1 cellular context compared by ENCODE assay signal in the genomic region with DNA sequence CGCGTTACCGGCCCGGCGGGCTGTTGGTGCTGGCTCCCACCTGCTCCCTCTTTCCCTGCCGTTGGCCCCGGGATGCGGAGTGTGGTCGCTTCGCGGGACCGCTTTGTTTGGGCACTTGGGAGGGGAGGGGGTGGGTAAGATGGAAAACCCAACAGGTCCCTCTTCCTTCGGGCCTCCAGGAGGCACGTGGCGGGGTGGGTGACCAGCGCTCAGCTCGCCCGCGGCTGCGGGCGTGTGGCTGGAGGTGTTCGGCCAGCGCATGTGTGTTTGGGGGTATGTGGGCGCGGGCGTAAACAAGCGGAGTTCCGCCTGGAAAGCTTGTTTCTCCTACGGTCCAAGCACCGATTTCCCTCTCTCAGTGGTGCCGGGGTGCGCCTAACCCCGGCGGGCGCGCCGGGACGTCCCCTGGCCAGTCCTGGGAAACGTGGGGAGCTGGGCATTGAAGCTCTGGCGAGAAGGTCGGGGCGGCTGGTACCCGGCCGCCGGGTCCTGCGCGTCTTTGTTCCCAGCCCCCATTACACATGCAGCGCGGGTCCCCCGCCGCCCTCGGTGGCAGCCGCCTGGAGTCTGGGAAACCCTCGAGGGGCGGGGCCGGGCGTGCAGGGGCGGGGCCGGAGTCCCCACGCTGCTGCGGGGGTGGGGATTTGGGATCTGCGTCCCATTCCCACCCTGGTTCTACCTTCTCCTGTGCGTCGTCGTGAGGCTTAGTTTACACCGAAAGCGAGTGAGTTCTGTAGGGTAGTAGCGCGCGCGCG.
TF ChIP-seq lines count a peak whose summit lies in the region.

No MANE protein-coding gene starts in this region.

TF ChIP-seq in HepG2, 621 proteins besides CTCF, POLR2A, EP300 and RAD21 (continued from another document and continues in another):
- TF ChIP-seq, protein P1, sequence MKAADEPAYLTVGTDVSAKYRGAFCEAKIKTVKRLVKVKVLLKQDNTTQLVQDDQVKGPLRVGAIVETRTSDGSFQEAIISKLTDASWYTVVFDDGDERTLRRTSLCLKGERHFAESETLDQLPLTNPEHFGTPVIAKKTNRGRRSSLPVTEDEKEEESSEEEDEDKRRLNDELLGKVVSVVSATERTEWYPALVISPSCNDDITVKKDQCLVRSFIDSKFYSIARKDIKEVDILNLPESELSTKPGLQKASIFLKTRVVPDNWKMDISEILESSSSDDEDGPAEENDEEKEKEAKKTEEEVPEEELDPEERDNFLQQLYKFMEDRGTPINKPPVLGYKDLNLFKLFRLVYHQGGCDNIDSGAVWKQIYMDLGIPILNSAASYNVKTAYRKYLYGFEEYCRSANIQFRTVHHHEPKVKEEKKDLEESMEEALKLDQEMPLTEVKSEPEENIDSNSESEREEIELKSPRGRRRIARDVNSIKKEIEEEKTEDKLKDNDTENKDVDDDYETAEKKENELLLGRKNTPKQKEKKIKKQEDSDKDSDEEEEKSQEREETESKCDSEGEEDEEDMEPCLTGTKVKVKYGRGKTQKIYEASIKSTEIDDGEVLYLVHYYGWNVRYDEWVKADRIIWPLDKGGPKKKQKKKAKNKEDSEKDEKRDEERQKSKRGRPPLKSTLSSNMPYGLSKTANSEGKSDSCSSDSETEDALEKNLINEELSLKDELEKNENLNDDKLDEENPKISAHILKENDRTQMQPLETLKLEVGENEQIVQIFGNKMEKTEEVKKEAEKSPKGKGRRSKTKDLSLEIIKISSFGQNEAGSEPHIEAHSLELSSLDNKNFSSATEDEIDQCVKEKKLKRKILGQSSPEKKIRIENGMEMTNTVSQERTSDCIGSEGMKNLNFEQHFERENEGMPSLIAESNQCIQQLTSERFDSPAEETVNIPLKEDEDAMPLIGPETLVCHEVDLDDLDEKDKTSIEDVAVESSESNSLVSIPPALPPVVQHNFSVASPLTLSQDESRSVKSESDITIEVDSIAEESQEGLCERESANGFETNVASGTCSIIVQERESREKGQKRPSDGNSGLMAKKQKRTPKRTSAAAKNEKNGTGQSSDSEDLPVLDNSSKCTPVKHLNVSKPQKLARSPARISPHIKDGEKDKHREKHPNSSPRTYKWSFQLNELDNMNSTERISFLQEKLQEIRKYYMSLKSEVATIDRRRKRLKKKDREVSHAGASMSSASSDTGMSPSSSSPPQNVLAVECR (CRISPR knock-in tag; IDR thresholded peaks at IDR 0.05; ENCODE audit: borderline replicate concordance) = peak; percentile 81
- TF ChIP-seq YY1 (IDR thresholded peaks at IDR 0.05; ENCODE audit: insufficient read depth, insufficient replicate concordance, low read depth, low read length) (no peak), ZFP36 (IDR thresholded peaks at IDR 0.05; ENCODE audit: borderline replicate concordance, low read depth, low read length, partially characterized antibody) (no peak), KAT8 (CRISPR knock-in tag; IDR thresholded peaks at IDR 0.05) (no peak), ZNF75D (CRISPR knock-in tag; IDR thresholded peaks at IDR 0.05; ENCODE audit: borderline replicate concordance) (no peak), ZNF224 (CRISPR knock-in tag; IDR thresholded peaks at IDR 0.05) (no peak), RFX3 (CRISPR knock-in tag; IDR thresholded peaks at IDR 0.05) (no peak), ZNF33B (CRISPR knock-in tag; IDR thresholded peaks at IDR 0.05) (no peak), CBX1 (IDR thresholded peaks at IDR 0.05; ENCODE audit: low read depth) (no peak), PHF21A (CRISPR knock-in tag; IDR thresholded peaks at IDR 0.05) (no peak), CHCHD3 (CRISPR knock-in tag; IDR thresholded peaks at IDR 0.05) (no peak), ATF7-NPFF (CRISPR knock-in tag; IDR thresholded peaks at IDR 0.05; ENCODE audit: low read depth) (0 out of 2 replicates have a peak, but pooled peaks have one; percentile 18), FOXP1 (IDR thresholded peaks at IDR 0.05) (no peak), FOXP1 (CRISPR knock-in tag; IDR thresholded peaks at IDR 0.05) (peak; percentile 46; the same call in 1 of the 2 replicates), ZNF136 (CRISPR knock-in tag; IDR thresholded peaks at IDR 0.05; ENCODE audit: low read depth) (no peak; the same call in 1 of the 2 replicates), RFXANK (CRISPR knock-in tag; IDR thresholded peaks at IDR 0.05) (0 out of 2 replicates have a peak, but pooled peaks have one; percentile 48), FOXO1 (CRISPR knock-in tag; IDR thresholded peaks at IDR 0.05) (0 out of 2 replicates have a peak, but pooled peaks have one; percentile 24), ZNF816 (CRISPR knock-in tag; IDR thresholded peaks at IDR 0.05; ENCODE audit: borderline replicate concordance) (0 out of 2 replicates have a peak, but pooled peaks have one; percentile 54), KDM4B (CRISPR knock-in tag; IDR thresholded peaks at IDR 0.05) (0 out of 2 replicates have a peak, but pooled peaks have one; percentile 35), ZNF713 (CRISPR knock-in tag; IDR thresholded peaks at IDR 0.05) (no peak), ARNT (IDR thresholded peaks at IDR 0.05) (no peak), ZKSCAN8 (CRISPR knock-in tag; IDR thresholded peaks at IDR 0.05; ENCODE audit: borderline replicate concordance) (no peak), ZNF3 (CRISPR knock-in tag; IDR thresholded peaks at IDR 0.05) (no peak), SIN3B (IDR thresholded peaks at IDR 0.05; ENCODE audit: low read length) (no peak), PHF8 (CRISPR knock-in tag; IDR thresholded peaks at IDR 0.05) (no peak), EZH2 (conservative IDR thresholded peaks at IDR 0.05; ENCODE audit: low read depth, low read length) (no peak), HMGA1 (CRISPR knock-in tag; conservative IDR thresholded peaks at IDR 0.05) (no peak), ZNF557 (CRISPR knock-in tag; IDR thresholded peaks at IDR 0.05) (no peak), ETV6 (CRISPR knock-in tag; conservative IDR thresholded peaks at IDR 0.05) (no peak), PPARG (CRISPR knock-in tag; conservative IDR thresholded peaks at IDR 0.05) (peak; percentile 38; the same call in 1 of the 2 replicates), KDM5A (IDR thresholded peaks at IDR 0.05; ENCODE audit: borderline replicate concordance, low read length) (no peak; the same call in 1 of the 2 replicates), ZNF569 (CRISPR knock-in tag; IDR thresholded peaks at IDR 0.05; ENCODE audit: borderline replicate concordance) (no peak), CHD2 (IDR thresholded peaks at IDR 0.05; ENCODE audit: low read depth, low read length) (no peak), ZNF34 (CRISPR knock-in tag; IDR thresholded peaks at IDR 0.05; ENCODE audit: borderline replicate concordance) (no peak; the same call in 1 of the 2 replicates)
- TF ChIP-seq, protein P2, sequence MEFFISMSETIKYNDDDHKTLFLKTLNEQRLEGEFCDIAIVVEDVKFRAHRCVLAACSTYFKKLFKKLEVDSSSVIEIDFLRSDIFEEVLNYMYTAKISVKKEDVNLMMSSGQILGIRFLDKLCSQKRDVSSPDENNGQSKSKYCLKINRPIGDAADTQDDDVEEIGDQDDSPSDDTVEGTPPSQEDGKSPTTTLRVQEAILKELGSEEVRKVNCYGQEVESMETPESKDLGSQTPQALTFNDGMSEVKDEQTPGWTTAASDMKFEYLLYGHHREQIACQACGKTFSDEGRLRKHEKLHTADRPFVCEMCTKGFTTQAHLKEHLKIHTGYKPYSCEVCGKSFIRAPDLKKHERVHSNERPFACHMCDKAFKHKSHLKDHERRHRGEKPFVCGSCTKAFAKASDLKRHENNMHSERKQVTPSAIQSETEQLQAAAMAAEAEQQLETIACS (CRISPR knock-in tag; IDR thresholded peaks at IDR 0.05) = peak; percentile 58; the same call in 1 of the 2 replicates
- TF ChIP-seq, protein P3, sequence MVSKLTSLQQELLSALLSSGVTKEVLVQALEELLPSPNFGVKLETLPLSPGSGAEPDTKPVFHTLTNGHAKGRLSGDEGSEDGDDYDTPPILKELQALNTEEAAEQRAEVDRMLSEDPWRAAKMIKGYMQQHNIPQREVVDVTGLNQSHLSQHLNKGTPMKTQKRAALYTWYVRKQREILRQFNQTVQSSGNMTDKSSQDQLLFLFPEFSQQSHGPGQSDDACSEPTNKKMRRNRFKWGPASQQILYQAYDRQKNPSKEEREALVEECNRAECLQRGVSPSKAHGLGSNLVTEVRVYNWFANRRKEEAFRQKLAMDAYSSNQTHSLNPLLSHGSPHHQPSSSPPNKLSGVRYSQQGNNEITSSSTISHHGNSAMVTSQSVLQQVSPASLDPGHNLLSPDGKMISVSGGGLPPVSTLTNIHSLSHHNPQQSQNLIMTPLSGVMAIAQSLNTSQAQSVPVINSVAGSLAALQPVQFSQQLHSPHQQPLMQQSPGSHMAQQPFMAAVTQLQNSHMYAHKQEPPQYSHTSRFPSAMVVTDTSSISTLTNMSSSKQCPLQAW (CRISPR knock-in tag; IDR thresholded peaks at IDR 0.05) = 0 out of 2 replicates have a peak, but pooled peaks have one; percentile 7
- TF ChIP-seq, protein P4, sequence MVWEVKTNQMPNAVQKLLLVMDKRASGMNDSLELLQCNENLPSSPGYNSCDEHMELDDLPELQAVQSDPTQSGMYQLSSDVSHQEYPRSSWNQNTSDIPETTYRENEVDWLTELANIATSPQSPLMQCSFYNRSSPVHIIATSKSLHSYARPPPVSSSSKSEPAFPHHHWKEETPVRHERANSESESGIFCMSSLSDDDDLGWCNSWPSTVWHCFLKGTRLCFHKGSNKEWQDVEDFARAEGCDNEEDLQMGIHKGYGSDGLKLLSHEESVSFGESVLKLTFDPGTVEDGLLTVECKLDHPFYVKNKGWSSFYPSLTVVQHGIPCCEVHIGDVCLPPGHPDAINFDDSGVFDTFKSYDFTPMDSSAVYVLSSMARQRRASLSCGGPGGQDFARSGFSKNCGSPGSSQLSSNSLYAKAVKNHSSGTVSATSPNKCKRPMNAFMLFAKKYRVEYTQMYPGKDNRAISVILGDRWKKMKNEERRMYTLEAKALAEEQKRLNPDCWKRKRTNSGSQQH (CRISPR knock-in tag; IDR thresholded peaks at IDR 0.05; ENCODE audit: low read depth) = 0 out of 2 replicates have a peak, but pooled peaks have one; percentile 20
- TF ChIP-seq, protein P5, sequence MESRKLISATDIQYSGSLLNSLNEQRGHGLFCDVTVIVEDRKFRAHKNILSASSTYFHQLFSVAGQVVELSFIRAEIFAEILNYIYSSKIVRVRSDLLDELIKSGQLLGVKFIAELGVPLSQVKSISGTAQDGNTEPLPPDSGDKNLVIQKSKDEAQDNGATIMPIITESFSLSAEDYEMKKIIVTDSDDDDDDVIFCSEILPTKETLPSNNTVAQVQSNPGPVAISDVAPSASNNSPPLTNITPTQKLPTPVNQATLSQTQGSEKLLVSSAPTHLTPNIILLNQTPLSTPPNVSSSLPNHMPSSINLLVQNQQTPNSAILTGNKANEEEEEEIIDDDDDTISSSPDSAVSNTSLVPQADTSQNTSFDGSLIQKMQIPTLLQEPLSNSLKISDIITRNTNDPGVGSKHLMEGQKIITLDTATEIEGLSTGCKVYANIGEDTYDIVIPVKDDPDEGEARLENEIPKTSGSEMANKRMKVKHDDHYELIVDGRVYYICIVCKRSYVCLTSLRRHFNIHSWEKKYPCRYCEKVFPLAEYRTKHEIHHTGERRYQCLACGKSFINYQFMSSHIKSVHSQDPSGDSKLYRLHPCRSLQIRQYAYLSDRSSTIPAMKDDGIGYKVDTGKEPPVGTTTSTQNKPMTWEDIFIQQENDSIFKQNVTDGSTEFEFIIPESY (CRISPR knock-in tag; IDR thresholded peaks at IDR 0.05) = no peak
- TF ChIP-seq, protein P6, sequence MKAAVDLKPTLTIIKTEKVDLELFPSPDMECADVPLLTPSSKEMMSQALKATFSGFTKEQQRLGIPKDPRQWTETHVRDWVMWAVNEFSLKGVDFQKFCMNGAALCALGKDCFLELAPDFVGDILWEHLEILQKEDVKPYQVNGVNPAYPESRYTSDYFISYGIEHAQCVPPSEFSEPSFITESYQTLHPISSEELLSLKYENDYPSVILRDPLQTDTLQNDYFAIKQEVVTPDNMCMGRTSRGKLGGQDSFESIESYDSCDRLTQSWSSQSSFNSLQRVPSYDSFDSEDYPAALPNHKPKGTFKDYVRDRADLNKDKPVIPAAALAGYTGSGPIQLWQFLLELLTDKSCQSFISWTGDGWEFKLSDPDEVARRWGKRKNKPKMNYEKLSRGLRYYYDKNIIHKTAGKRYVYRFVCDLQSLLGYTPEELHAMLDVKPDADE (CRISPR knock-in tag; IDR thresholded peaks at IDR 0.05) = no peak
- TF ChIP-seq, protein P7, sequence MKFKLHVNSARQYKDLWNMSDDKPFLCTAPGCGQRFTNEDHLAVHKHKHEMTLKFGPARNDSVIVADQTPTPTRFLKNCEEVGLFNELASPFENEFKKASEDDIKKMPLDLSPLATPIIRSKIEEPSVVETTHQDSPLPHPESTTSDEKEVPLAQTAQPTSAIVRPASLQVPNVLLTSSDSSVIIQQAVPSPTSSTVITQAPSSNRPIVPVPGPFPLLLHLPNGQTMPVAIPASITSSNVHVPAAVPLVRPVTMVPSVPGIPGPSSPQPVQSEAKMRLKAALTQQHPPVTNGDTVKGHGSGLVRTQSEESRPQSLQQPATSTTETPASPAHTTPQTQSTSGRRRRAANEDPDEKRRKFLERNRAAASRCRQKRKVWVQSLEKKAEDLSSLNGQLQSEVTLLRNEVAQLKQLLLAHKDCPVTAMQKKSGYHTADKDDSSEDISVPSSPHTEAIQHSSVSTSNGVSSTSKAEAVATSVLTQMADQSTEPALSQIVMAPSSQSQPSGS (CRISPR knock-in tag; IDR thresholded peaks at IDR 0.05) = no peak
- TF ChIP-seq, protein P8, sequence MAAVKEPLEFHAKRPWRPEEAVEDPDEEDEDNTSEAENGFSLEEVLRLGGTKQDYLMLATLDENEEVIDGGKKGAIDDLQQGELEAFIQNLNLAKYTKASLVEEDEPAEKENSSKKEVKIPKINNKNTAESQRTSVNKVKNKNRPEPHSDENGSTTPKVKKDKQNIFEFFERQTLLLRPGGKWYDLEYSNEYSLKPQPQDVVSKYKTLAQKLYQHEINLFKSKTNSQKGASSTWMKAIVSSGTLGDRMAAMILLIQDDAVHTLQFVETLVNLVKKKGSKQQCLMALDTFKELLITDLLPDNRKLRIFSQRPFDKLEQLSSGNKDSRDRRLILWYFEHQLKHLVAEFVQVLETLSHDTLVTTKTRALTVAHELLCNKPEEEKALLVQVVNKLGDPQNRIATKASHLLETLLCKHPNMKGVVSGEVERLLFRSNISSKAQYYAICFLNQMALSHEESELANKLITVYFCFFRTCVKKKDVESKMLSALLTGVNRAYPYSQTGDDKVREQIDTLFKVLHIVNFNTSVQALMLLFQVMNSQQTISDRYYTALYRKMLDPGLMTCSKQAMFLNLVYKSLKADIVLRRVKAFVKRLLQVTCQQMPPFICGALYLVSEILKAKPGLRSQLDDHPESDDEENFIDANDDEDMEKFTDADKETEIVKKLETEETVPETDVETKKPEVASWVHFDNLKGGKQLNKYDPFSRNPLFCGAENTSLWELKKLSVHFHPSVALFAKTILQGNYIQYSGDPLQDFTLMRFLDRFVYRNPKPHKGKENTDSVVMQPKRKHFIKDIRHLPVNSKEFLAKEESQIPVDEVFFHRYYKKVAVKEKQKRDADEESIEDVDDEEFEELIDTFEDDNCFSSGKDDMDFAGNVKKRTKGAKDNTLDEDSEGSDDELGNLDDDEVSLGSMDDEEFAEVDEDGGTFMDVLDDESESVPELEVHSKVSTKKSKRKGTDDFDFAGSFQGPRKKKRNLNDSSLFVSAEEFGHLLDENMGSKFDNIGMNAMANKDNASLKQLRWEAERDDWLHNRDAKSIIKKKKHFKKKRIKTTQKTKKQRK (IDR thresholded peaks at IDR 0.05; ENCODE audit: low read length) = no peak
